9 cellular contexts compared by ENCODE assay signal in genomic region chr14:103576371-103577024, GRCh38. TPM values are rescaled to one million over a fixed set of nuclear protein-coding genes. Genes with fewer than 3 reads are reported as not detected.
DNase-seq lines count a peak whose midpoint lies in the region; ATAC-seq, FAIRE-seq and TF ChIP-seq lines count a peak whose summit lies in the region.
"Had no signal": no experiment of that assay in that cellular context is flagged by ENCODE, and none has a peak within 500 bp of the region (broad histone marks: within the 10 kb centered on the region; RNA-seq: fewer than 3 reads in every experiment).

No MANE protein-coding gene starts in this region.

- DNase-seq in NCI-H2081 (lab: John Stamatoyannopoulos, UW) (peak; percentile 73 to 83), cardiac fibroblast (ENCODE audit: low read depth in 2 of 2) (peak; percentile 84 to 96), kidney (peak; percentile 98), smooth muscle cell (lab: John Stamatoyannopoulos, UW; ENCODE audit: unreplicated experiment) (peak; percentile 54), NCI-H748 (lab: John Stamatoyannopoulos, UW; ENCODE audit: unreplicated experiment) (no peak), immature natural killer cell (no peak)

- peak; percentile 87 for FAIRE-seq in kidney (lab: Jason Lieb, UNC)
- FAIRE-seq: GM18507 had no signal

- H4K20me1 ChIP-seq in BLaER1: peaks cover 38% of the 10 kb centered on the region
- peaks cover 41% of the 10 kb centered on the region for H4K20me1 ChIP-seq in smooth muscle cell (ENCODE audit: low read depth)

- no peak for TF ChIP-seq POLR2A in GM18505 (IDR thresholded peaks at IDR 0.05; ENCODE audit: borderline replicate concordance, extremely low read depth, insufficient read depth, insufficient read length)

- peaks cover 88% of the 10 kb centered on the region for H3K36me3 ChIP-seq in BLaER1
- H3K36me3 ChIP-seq in kidney (ENCODE audit: control insufficient read depth in 1 of 2, insufficient read depth in 2 of 2, low read length in 2 of 2): peaks cover 9 to 10% of the 10 kb centered on the region in 2 donors
- no peaks in the 10 kb centered on the region for H3K36me3 ChIP-seq in smooth muscle cell (ENCODE audit: low read depth)

- H3K9me3 Mint-ChIP-seq in immature natural killer cell: no peaks in the 10 kb centered on the region

- H3K27ac ChIP-seq in BLaER1 (no peak overlapping the region), kidney (ENCODE audit: low read depth in 2 of 2, low read length in 2 of 2) (peak overlapping the region; percentile 78 to 83), smooth muscle cell (ENCODE audit: low read depth) (peak overlapping the region; percentile 86)

- H3K36me3 Mint-ChIP-seq in immature natural killer cell: peaks cover 6 to 15% (median 13%) of the 10 kb centered on the region in 3 donors

- H3K27ac Mint-ChIP-seq in immature natural killer cell: peak overlapping the region in 1 of 6 donors; percentile 13

- H3K4me1 Mint-ChIP-seq in immature natural killer cell: no peaks in the 10 kb centered on the region

- TF ChIP-seq CTCF in cardiac fibroblast (IDR thresholded peaks at IDR 0.05; ENCODE audit: low read depth, low read length): no peak
- TF ChIP-seq CTCF in kidney (IDR thresholded peaks at IDR 0.05; ENCODE audit: borderline replicate concordance, extremely low read depth, insufficient read depth): no peak
- TF ChIP-seq CTCF in smooth muscle cell (IDR thresholded peaks at IDR 0.05; ENCODE audit: borderline replicate concordance, insufficient read depth, poor library complexity, severe bottlenecking): no peak

- H3K79me2 ChIP-seq in smooth muscle cell (ENCODE audit: low read depth): peaks cover 30% of the 10 kb centered on the region

- peaks cover 7% of the 10 kb centered on the region; the same call in 1 of the 2 replicates for H3K4me1 ChIP-seq in BLaER1
- H3K4me1 ChIP-seq in kidney (ENCODE audit: control insufficient read depth in 1 of 2, insufficient read depth in 1 of 2, low read depth in 1 of 2, low read length in 2 of 2): peaks cover 9 to 15% of the 10 kb centered on the region in 2 donors
- H3K4me1 ChIP-seq in smooth muscle cell (ENCODE audit: low read depth): peaks cover 6% of the 10 kb centered on the region

- peaks cover 15% of the 10 kb centered on the region for H3F3A ChIP-seq in smooth muscle cell (ENCODE audit: low read depth)

- 19% methylated on average over 9 of the region's 9 CpGs for WGBS in smooth muscle cell (ENCODE audit: low lambda C conversion rate)

- H3K4me3 Mint-ChIP-seq in immature natural killer cell: no peak overlapping the region

- intact Hi-C loops in kidney (cut with DNase I): no loop called here

- H3K27me3 ChIP-seq in BLaER1 (no peaks in the 10 kb centered on the region), smooth muscle cell (ENCODE audit: low read depth) (no peaks in the 10 kb centered on the region)

- no peak overlapping the region for H2AFZ ChIP-seq in smooth muscle cell (ENCODE audit: low read depth)

- ATAC-seq in GM18505 (IDR thresholded peaks at IDR 0.05; ENCODE audit: unreplicated experiment): no peak

- 0 out of 2 replicates have a peak overlapping the region, but pooled peaks have one; percentile 7 for H3K4me2 ChIP-seq in BLaER1
- peak overlapping the region; percentile 42 for H3K4me2 ChIP-seq in smooth muscle cell

- H3K9ac ChIP-seq in BLaER1 (0 out of 2 replicates have a peak overlapping the region, but pooled peaks have one; percentile 7), kidney (ENCODE audit: low read length in 2 of 2) (peak overlapping the region in 1 of 2 donors; percentile 80), smooth muscle cell (ENCODE audit: low read depth) (peak overlapping the region; percentile 38)

- peaks cover 0 to 2% (median 2%) of the 10 kb centered on the region in 3 donors for H3K27me3 Mint-ChIP-seq in immature natural killer cell (ENCODE audit: low read depth in 3 of 3)

- H3K4me3 ChIP-seq in BLaER1 (no peak overlapping the region), cardiac fibroblast (replicated peaks in 1 of 2; ENCODE audit: low read depth in 2 of 2, low read length in 2 of 2) (no peak overlapping the region), kidney (ENCODE audit: low read length in 2 of 2) (peak overlapping the region in 1 of 2 donors; percentile 9), smooth muscle cell (no peak overlapping the region)

- H3K9me3 ChIP-seq in BLaER1 (no peaks in the 10 kb centered on the region), kidney (ENCODE audit: control insufficient read depth in 1 of 2, low read length in 2 of 2) (no peaks in the 10 kb centered on the region), smooth muscle cell (replicated peaks; ENCODE audit: low read depth) (no peaks in the 10 kb centered on the region)

RNA-seq across cellular contexts. Expression of gene COA8, which starts 13.7 kb away (rescaled TPM):
- total RNA-seq in kidney: 40.7 TPM
- polyA plus RNA-seq in kidney (ENCODE audit: insufficient read depth, low read depth, low replicate concordance): 65.1 TPM
- 33.4 and 42.8 TPM in 2 replicates for total RNA-seq in smooth muscle cell
- 69.9 and 73.3 TPM in 2 replicates for polyA plus RNA-seq in smooth muscle cell
- 10 to 100 TPM; 60.6 to 87.5 (median 64.5) TPM for polyA plus RNA-seq in immature natural killer cell

RNA-seq across cellular contexts. Expression of gene BAG5, which starts 14.0 kb away (rescaled TPM):
- total RNA-seq in kidney (64.5 TPM), smooth muscle cell (27.3 and 31.1 TPM in 2 replicates)
- polyA plus RNA-seq in kidney (ENCODE audit: insufficient read depth, low read depth, low replicate concordance) (17.1 TPM), smooth muscle cell (12.7 and 13.4 TPM in 2 replicates), immature natural killer cell (10 to 100 TPM; 23.5 to 58.7 (median 36.5) TPM)

RNA-seq across cellular contexts. Expression of gene TRMT61A, which starts 47.5 kb away (rescaled TPM):
- total RNA-seq in kidney: 16.0 TPM
- polyA plus RNA-seq in kidney (ENCODE audit: insufficient read depth, low read depth, low replicate concordance): 11.9 TPM
- 2.9 and 3.7 TPM in 2 replicates for total RNA-seq in smooth muscle cell
- polyA plus RNA-seq in smooth muscle cell: 6.7 and 9.2 TPM in 2 replicates
- 1 to 10 TPM; 1.4 to 7.7 (median 5.0) TPM for polyA plus RNA-seq in immature natural killer cell

RNA-seq across cellular contexts. Expression of gene KLC1, which starts 52.5 kb away (rescaled TPM):
- total RNA-seq in kidney (152 TPM), smooth muscle cell (184 and 224 TPM in 2 replicates)
- polyA plus RNA-seq in kidney (ENCODE audit: insufficient read depth, low read depth, low replicate concordance) (49.8 TPM), smooth muscle cell (167 and 180 TPM in 2 replicates), immature natural killer cell (10 to 100 TPM; 38.3 to 83.5 (median 48.2) TPM)

RNA-seq across cellular contexts. Expression of gene CKB, which starts 53.9 kb away (rescaled TPM):
- total RNA-seq in kidney (539 TPM), smooth muscle cell (19.8 and 25.7 TPM in 2 replicates)
- polyA plus RNA-seq in kidney (ENCODE audit: insufficient read depth, low read depth, low replicate concordance) (916 TPM), smooth muscle cell (62.9 and 107 TPM in 2 replicates), immature natural killer cell (1 to 10 TPM in 2 of 3 donors, under 1 TPM in 1; 0.34 to 1.6 (median 1.1) TPM)

Comparison
In these comparisons a context has a peak if more than half of its experiments do, and no peak if none do; other contexts are left out.
1. DNase-seq: peak in NCI-H2081 (2 of 2), cardiac fibroblast (2 of 2), kidney (single experiment) and smooth muscle cell (single experiment); none in NCI-H748 (single experiment) and immature natural killer cell (0 of 3).